In the genomic region with DNA sequence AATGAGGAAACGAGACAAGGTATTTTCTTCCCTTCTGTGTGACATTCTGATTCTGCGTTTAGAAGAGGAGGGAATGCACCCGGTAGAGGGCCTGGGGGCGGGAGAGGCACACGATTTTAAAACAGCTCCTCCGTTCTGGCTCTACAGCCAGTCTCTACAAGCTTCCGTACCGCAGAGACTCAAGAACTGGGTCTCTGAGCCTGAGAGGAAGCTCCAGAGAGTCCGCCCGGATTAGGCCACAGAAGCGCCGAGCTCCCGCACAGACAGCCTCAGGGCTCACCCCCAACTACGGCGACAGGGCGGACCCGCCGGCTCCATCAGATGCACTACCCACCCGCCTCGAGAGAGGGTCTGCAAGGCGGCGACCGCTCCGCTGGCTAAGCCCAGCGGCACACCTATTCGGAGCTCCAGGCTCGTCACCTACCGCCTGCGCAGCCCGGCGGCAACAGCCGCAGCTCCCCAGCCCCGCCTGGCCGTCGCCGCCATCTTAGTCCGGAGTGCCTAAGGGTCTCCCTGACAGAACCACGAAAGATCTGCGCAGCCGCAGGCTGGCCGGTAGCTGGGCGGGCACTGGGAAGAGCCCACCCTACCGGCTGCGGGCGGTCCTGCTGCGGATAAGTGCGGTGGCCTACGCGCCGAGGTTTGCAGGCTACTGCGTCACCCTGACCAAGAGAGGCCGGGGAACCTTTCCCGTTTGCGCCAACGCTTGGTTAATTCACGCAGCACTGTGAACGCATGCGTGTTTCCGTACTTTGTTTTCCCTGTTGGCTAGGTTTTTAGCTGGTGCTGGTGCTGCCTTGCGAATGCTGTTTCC, we compare ENCODE assay signal across 8 cellular contexts. TPM values are rescaled to one million over a fixed set of nuclear protein-coding genes. Genes with fewer than 3 reads are reported as not detected.
DNase-seq lines count a peak whose midpoint lies in the region; ATAC-seq, FAIRE-seq and TF ChIP-seq lines count a peak whose summit lies in the region.

A gene (minus strand): TSS at position 499 of the 814 bp plus-strand sequence. CDS start 13 bp downstream, at position 486.

- no peaks in the 10 kb centered on the region for H3K9me3 ChIP-seq in SU-DHL-6 (ENCODE audit: insufficient read depth, low read length)
- H3K9me3 ChIP-seq in pancreas = no peaks in the 10 kb centered on the region
- H3K9me3 ChIP-seq in tibial artery = no peaks in the 10 kb centered on the region

- H3K36me3 Mint-ChIP-seq in activated naive CD8-positive, alpha-beta T cell treated with anti-CD3 and anti-CD28 coated beads, Interleukin-2, amount 10 ng/mL, durations not matched to agents 7 days and 5 days = peaks cover 16% of the 10 kb centered on the region

- peak within 1 kb of the TSS; percentile 79 for H3K4me2 ChIP-seq in SU-DHL-6 (ENCODE audit: low read depth, low read length, poor library complexity, severe bottlenecking)

- peak within 1 kb of the TSS; percentile 95 for H3K27ac Mint-ChIP-seq in activated naive CD8-positive, alpha-beta T cell treated with anti-CD3 and anti-CD28 coated beads, Interleukin-2, amount 10 ng/mL, durations not matched to agents 7 days and 5 days

- POLR2A ChIA-PET in activated naive CD8-positive, alpha-beta T cell treated with anti-CD3 and anti-CD28 coated beads, Interleukin-2, amount 10 ng/mL, durations not matched to agents 7 days and 5 days (lab: Charles Lee) = interaction anchor here (0.5 to 1.9 kb wide), 23 partner anchors 9 to 477 kb away, joined by 3 to 12 read pairs (median 3); a partner anchor contains a TSS

- peaks cover 7% of the 10 kb centered on the region for H3K9me3 Mint-ChIP-seq in activated naive CD8-positive, alpha-beta T cell treated with anti-CD3 and anti-CD28 coated beads, Interleukin-2, amount 10 ng/mL, durations not matched to agents 7 days and 5 days

- WGBS in pancreas, 2 donors = 0% methylated on average over 60 of the region's 60 CpGs

- H3K27me3 ChIP-seq in SU-DHL-6 (ENCODE audit: low read length) (no peaks in the 10 kb centered on the region), pancreas (no peaks in the 10 kb centered on the region), tibial artery (no peaks in the 10 kb centered on the region)

- H4K20me1 ChIP-seq in SU-DHL-6 (ENCODE audit: low read depth, low read length) = no peaks in the 10 kb centered on the region

- no peak for FAIRE-seq in pancreas (lab: Jason Lieb, UNC)

- H3F3A ChIP-seq in SU-DHL-6 (ENCODE audit: insufficient read depth) = 0 out of 2 replicates have a peak, but pooled peaks cover 3% of the 10 kb centered on the region

- peak within 1 kb of the TSS; percentile 70 for H3K27ac ChIP-seq in SU-DHL-6 (ENCODE audit: low read depth, low read length)
- H3K27ac ChIP-seq in pancreas = peak within 1 kb of the TSS; percentile 87 to 99 (median 96)
- peak within 1 kb of the TSS; percentile 95 to 99 for H3K27ac ChIP-seq in tibial artery

- H3K36me3 ChIP-seq in SU-DHL-6 (ENCODE audit: low read length) (no peaks in the 10 kb centered on the region), pancreas (no peaks in the 10 kb centered on the region), tibial artery (no peaks in the 10 kb centered on the region)

- H3K79me2 ChIP-seq in SU-DHL-6 (ENCODE audit: insufficient read depth, low read length) = 0 out of 2 replicates have a peak, but pooled peaks cover 7% of the 10 kb centered on the region

- DNase-seq in NCI-H128 (lab: John Stamatoyannopoulos, UW; ENCODE audit: unreplicated experiment) = peak; percentile 71
- peak; percentile 91 for DNase-seq in activated naive CD8-positive, alpha-beta T cell treated with anti-CD3 and anti-CD28 coated beads, Interleukin-2, amount 10 ng/mL, durations not matched to agents 7 days and 5 days
- DNase-seq in head of caudate nucleus = peak; percentile 84 to 97 (median 94)
- peak; percentile 88 to 95 (median 90) for DNase-seq in pancreas
- peak; percentile 93 to 96 for DNase-seq in tibial artery

- peak within 1 kb of the TSS; percentile 84 for H3K4me3 Mint-ChIP-seq in activated naive CD8-positive, alpha-beta T cell treated with anti-CD3 and anti-CD28 coated beads, Interleukin-2, amount 10 ng/mL, durations not matched to agents 7 days and 5 days

- intact Hi-C loops in head of caudate nucleus (cut with DNase I) = loop anchor here (5.0 kb wide), 1 partner anchor 50 kb away; a partner anchor contains a TSS
- intact Hi-C loops in pancreas (cut with DNase I) = loop anchor here in 1 of 3 donors (10.0 kb wide), 1 partner anchor 52 kb away; a partner anchor contains a TSS
- intact Hi-C loops in tibial artery (cut with DNase I; ENCODE audit: low total_unique reads) = loop anchor here (10.0 kb wide), 1 partner anchor 52 kb away; a partner anchor contains a TSS

- peak within 1 kb of the TSS; percentile 100 for H2AFZ ChIP-seq in SU-DHL-6 (ENCODE audit: low read depth, low read length, severe bottlenecking)

- no peaks in the 10 kb centered on the region for H3K27me3 Mint-ChIP-seq in activated naive CD8-positive, alpha-beta T cell treated with anti-CD3 and anti-CD28 coated beads, Interleukin-2, amount 10 ng/mL, durations not matched to agents 7 days and 5 days

- H3K4me1 ChIP-seq in pancreas = peaks cover 0 to 14% (median 3%) of the 10 kb centered on the region in 3 donors
- peaks cover 0 to 39% (median 12%) of the 10 kb centered on the region in 4 donors for H3K4me1 ChIP-seq in tibial artery

- H3K4me1 Mint-ChIP-seq in activated naive CD8-positive, alpha-beta T cell treated with anti-CD3 and anti-CD28 coated beads, Interleukin-2, amount 10 ng/mL, durations not matched to agents 7 days and 5 days = peaks cover 29% of the 10 kb centered on the region

- H3K9me2 ChIP-seq in SU-DHL-6 (replicated peaks; ENCODE audit: insufficient read depth, low read length) = no peaks in the 10 kb centered on the region

- TF ChIP-seq CTCF in GM12872 (IDR thresholded peaks at IDR 0.05; ENCODE audit: insufficient read depth, low read depth, low read length) (peak; percentile 80), SU-DHL-6 (IDR thresholded peaks at IDR 0.05; ENCODE audit: insufficient read depth, low read length, poor library complexity, severe bottlenecking) (peak; percentile 20), pancreas (IDR thresholded peaks at IDR 0.05) (peak; percentile 39 to 63 (median 47)), tibial artery (IDR thresholded peaks at IDR 0.05) (peak; percentile 70 to 86)

- peak within 1 kb of the TSS; percentile 71 for H3K4me3 ChIP-seq in SU-DHL-6 (ENCODE audit: insufficient read depth, low read length, poor library complexity, severe bottlenecking)
- H3K4me3 ChIP-seq in pancreas = peak within 1 kb of the TSS; percentile 78 to 86 (median 82)
- H3K4me3 ChIP-seq in tibial artery = peak within 1 kb of the TSS; percentile 74 to 95

- H3K9ac ChIP-seq in SU-DHL-6 (ENCODE audit: low read length) = peak within 1 kb of the TSS; percentile 82

- ATAC-seq in HG02678 (IDR thresholded peaks at IDR 0.05; ENCODE audit: unreplicated experiment) (peak; percentile 96), pancreas (peak; percentile 91 to 97 (median 94))
- peak; percentile 93 for ATAC-seq in activated naive CD8-positive, alpha-beta T cell treated with anti-CD3 and anti-CD28 coated beads, Interleukin-2, amount 10 ng/mL, durations not matched to agents 7 days and 5 days (ENCODE audit: low read depth)

RNA-seq across cellular contexts. Expression of the gene that starts here (rescaled TPM):
- total RNA-seq in activated naive CD8-positive, alpha-beta T cell treated with anti-CD3 and anti-CD28 coated beads, Interleukin-2, amount 10 ng/mL, durations not matched to agents 7 days and 5 days = 10 to 100 TPM; 32.9 to 33.0 TPM
- 10 to 100 TPM; 16.0 to 20.4 (median 18.4) TPM for total RNA-seq in pancreas
- polyA plus RNA-seq in pancreas = 10 to 100 TPM; 32.4 to 40.6 TPM

Comparison
In these comparisons a context has a peak if more than half of its experiments do, and no peak if none do; other contexts are left out.
1. Peak in every context shown above with its lines: DNase-seq, ATAC-seq, H3K4me3 ChIP-seq and H3K27ac ChIP-seq.
2. CTCF ChIP-seq: peak in every context shown above with its lines; median percentile 80 in GM12872; 78 in tibial artery; 47 in pancreas; 20 in SU-DHL-6.